ENCODE assay signal across 8 cellular contexts in genomic region chr16:69565611-69566436, GRCh38. TPM values are rescaled to one million over a fixed set of nuclear protein-coding genes. Genes with fewer than 3 reads are reported as not detected.
DNase-seq lines count a peak whose midpoint lies in the region; ATAC-seq and TF ChIP-seq lines count a peak whose summit lies in the region.

Gene NFAT5, plus strand, starts transcription at chr16:69565966. Its CDS starts 336 bp downstream, at chr16:69566302.

- TF ChIP-seq CTCF in AG04449 (IDR thresholded peaks at IDR 0.05; ENCODE audit: insufficient read depth, low read length, missing control alignments), result no peak

- peak within 1 kb of the TSS; percentile 90 for H3K4me3 ChIP-seq in AG04449 (ENCODE audit: low read depth, low read length)

- CTCF ChIA-PET in AG04449 (lab: Yijun Ruan, JAX), result interaction anchor here (0.6 to 1.9 kb wide), 2 partner anchors 11 to 15 kb away, joined by 4 to 6 read pairs; no protein-coding TSS in a partner anchor

- peak; percentile 38 for ATAC-seq in GM19023 (IDR thresholded peaks at IDR 0.05; ENCODE audit: unreplicated experiment)
- ATAC-seq in HG03457 (IDR thresholded peaks at IDR 0.05; ENCODE audit: unreplicated experiment), result peak; percentile 28
- ATAC-seq in left lobe of liver, result peak; percentile 93

- POLR2A ChIA-PET in AG04449 (lab: Yijun Ruan, JAX), result interaction anchor here (1.6 kb wide), 1 partner anchor 141 kb away, joined by 3 read pairs; no protein-coding TSS in a partner anchor

- DNase-seq in AG04449 (ENCODE audit: low read depth, low spot score), result no peak
- DNase-seq in NCI-H526 (lab: John Stamatoyannopoulos, UW), result peak; percentile 71 to 94
- peak; percentile 85 for DNase-seq in activated CD4-positive, alpha-beta T cell treated with anti-CD3 and anti-CD28 coated beads, Interleukin-2, amount 50 U/mL, for 1 hour
- DNase-seq in cortex of kidney (lab: John Stamatoyannopoulos, UW), result peak; percentile 68
- DNase-seq in left lobe of liver (ENCODE audit: low spot score), result peak; percentile 95
- DNase-seq in stimulated activated CD4-positive, alpha-beta T cell treated with anti-CD3 and anti-CD28 coated beads, Interleukin-2, amount 100 ng/mL, for 24 hours, result peak; percentile 87 to 92

RNA-seq across cellular contexts. Expression of gene NFAT5, which starts in this region (rescaled TPM):
- total RNA-seq in left lobe of liver, result 10.0 TPM

Comparison
In these comparisons a context has a peak if more than half of its experiments do, and no peak if none do; other contexts are left out.
1. ATAC-seq: peak in every context shown above with its lines; median percentile 93 in left lobe of liver; 38 in GM19023; 28 in HG03457.